Comparison of ENCODE assay signal across 13 cellular contexts in genomic region chr14:54570047-54570446, GRCh38. TPM values are rescaled to one million over a fixed set of nuclear protein-coding genes. Genes with fewer than 3 reads are reported as not detected.
DNase-seq lines count a peak whose midpoint lies in the region; ATAC-seq, FAIRE-seq and TF ChIP-seq lines count a peak whose summit lies in the region.
"Had no signal": no experiment of that assay in that cellular context is flagged by ENCODE, and none has a peak within 500 bp of the region (broad histone marks: within the 10 kb centered on the region; RNA-seq: fewer than 3 reads in every experiment).

No MANE protein-coding gene starts in this region.

- H3K9ac ChIP-seq in keratinocyte (ENCODE audit: control insufficient read depth, extremely low read depth, insufficient read depth, low read length): peak overlapping the region; percentile 90

- peaks cover 73% of the 10 kb centered on the region for H3K79me2 ChIP-seq in keratinocyte (ENCODE audit: control insufficient read depth, insufficient read depth, low read length)

- peaks cover 20% of the 10 kb centered on the region for H3K36me3 Mint-ChIP-seq in brain

- TF ChIP-seq POLR2A in suprapubic skin (IDR thresholded peaks at IDR 0.05): no peak

- H3K4me3 Mint-ChIP-seq in brain: peak overlapping the region; percentile 34 to 99 (median 49)
- H3K4me3 Mint-ChIP-seq: endodermal cell had no signal

- H3K9me3 Mint-ChIP-seq in brain: peaks cover 5 to 10% (median 6%) of the 10 kb centered on the region in 5 experiments
- H3K9me3 Mint-ChIP-seq: endodermal cell had no signal

- peak overlapping the region in 2 of 3 experiments; percentile 76 to 91 for H3K4me3 ChIP-seq in keratinocyte (ENCODE audit: control insufficient read depth in 2 of 3, extremely low read depth in 1 of 3, insufficient read depth in 2 of 3, low read depth in 1 of 3, low read length in 3 of 3)
- peak overlapping the region; percentile 93 for H3K4me3 ChIP-seq in suprapubic skin

- H3K4me1 ChIP-seq in keratinocyte (ENCODE audit: control insufficient read depth, extremely low read depth, insufficient read depth, low read length) (peaks cover 34% of the 10 kb centered on the region), suprapubic skin (peaks cover 42% of the 10 kb centered on the region)

- no peak overlapping the region for H2AFZ ChIP-seq in keratinocyte (ENCODE audit: control insufficient read depth, low read length)

- DNase-seq in HTR-8/SVneo (ENCODE audit: insufficient read length, low spot score) (no peak), keratinocyte (ENCODE audit: low read depth, low spot score) (no peak), suprapubic skin (ENCODE audit: low spot score in 2 of 2) (no peak), GM19240 (ENCODE audit: insufficient read length, low spot score) (no peak)
- DNase-seq: activated CD8-positive, alpha-beta memory T cell treated with anti-CD3 and anti-CD28 coated beads, Interleukin-2, amount 50 U/mL, for 48 hours; activated naive CD8-positive, alpha-beta T cell treated with anti-CD3 and anti-CD28 coated beads, Interleukin-2, amount 50 U/mL, for 24 hours; endodermal cell; NCI-H2081; NCI-H82; WERI-Rb-1 had no signal

- H3K9me3 ChIP-seq in keratinocyte (ENCODE audit: control insufficient read depth, low read depth, low read length): no peaks in the 10 kb centered on the region
- H3K9me3 ChIP-seq in suprapubic skin: no peaks in the 10 kb centered on the region

- no peaks in the 10 kb centered on the region for H3K9me1 ChIP-seq in keratinocyte (ENCODE audit: control insufficient read depth, extremely low read depth, insufficient read depth, low read length)

- peak overlapping the region; percentile 95 for H3K4me2 ChIP-seq in keratinocyte (ENCODE audit: control insufficient read depth, extremely low read depth, insufficient read depth, low read depth, low read length)

- WGBS in suprapubic skin: 76% methylated on average over 5 of the region's 5 CpGs

- H3K27ac Mint-ChIP-seq in brain: peak overlapping the region in 1 of 5 experiments; percentile 10
- H3K27ac Mint-ChIP-seq: activated naive CD8-positive, alpha-beta T cell treated with anti-CD3 and anti-CD28 coated beads, Interleukin-2, amount 50 U/mL, for 24 hours; endodermal cell had no signal

- ATAC-seq in HG02981 (IDR thresholded peaks at IDR 0.05; ENCODE audit: unreplicated experiment) (no peak), HG02973 (IDR thresholded peaks at IDR 0.05; ENCODE audit: unreplicated experiment) (no peak)
- ATAC-seq: activated naive CD8-positive, alpha-beta T cell treated with anti-CD3 and anti-CD28 coated beads, Interleukin-2, amount 50 U/mL, for 24 hours had no signal

- FAIRE-seq in HTR-8/SVneo (lab: Jason Lieb, UNC): peak; percentile 51
- FAIRE-seq in keratinocyte (lab: Jason Lieb, UNC): peak; percentile 36

- H3K36me3 ChIP-seq in keratinocyte (ENCODE audit: control insufficient read depth in 2 of 2, extremely low read depth in 1 of 2, insufficient read depth in 2 of 2, low read length in 2 of 2): peaks cover 7 to 29% of the 10 kb centered on the region in 2 experiments
- H3K36me3 ChIP-seq in suprapubic skin: no peaks in the 10 kb centered on the region

- H3K4me1 Mint-ChIP-seq in brain: peaks cover 41% of the 10 kb centered on the region
- H3K4me1 Mint-ChIP-seq: endodermal cell had no signal

- H3K27me3 ChIP-seq in keratinocyte (ENCODE audit: control insufficient read depth, extremely low read depth, insufficient read depth, low read length): no peaks in the 10 kb centered on the region
- no peaks in the 10 kb centered on the region for H3K27me3 ChIP-seq in suprapubic skin

- dilution Hi-C loops in keratinocyte (cut with MboI; ENCODE audit: extremely low pct_ligation_motif_present, low sequenced_read_pairs): no loop called here

- no peak for TF ChIP-seq CTCF in brain (conservative IDR thresholded peaks at IDR 0.05)
- TF ChIP-seq CTCF in keratinocyte (optimal IDR thresholded peaks at IDR 0.05 in 1 of 3, IDR thresholded peaks at IDR 0.05 in 1 of 3, conservative IDR thresholded peaks at IDR 0.05 in 1 of 3; ENCODE audit: extremely low read depth in 1 of 3, insufficient read depth in 2 of 3, low read length in 3 of 3): no peak
- no peak for TF ChIP-seq CTCF in suprapubic skin (IDR thresholded peaks at IDR 0.05)

- H3K27ac ChIP-seq in keratinocyte (ENCODE audit: control insufficient read depth, insufficient read depth, low read length) (peak overlapping the region; percentile 94), suprapubic skin (peak overlapping the region; percentile 38)
- H3K27ac ChIP-seq: WERI-Rb-1 had no signal

- H3K27me3 Mint-ChIP-seq in brain: peaks cover 16% of the 10 kb centered on the region

- no peak for TF ChIP-seq EP300 in suprapubic skin (IDR thresholded peaks at IDR 0.05)

- no peaks in the 10 kb centered on the region for H4K20me1 ChIP-seq in keratinocyte (ENCODE audit: control insufficient read depth, extremely low read depth, insufficient read depth, low read length)

RNA-seq across cellular contexts. Expression of gene SAMD4A, which starts 3.1 kb away (rescaled TPM):
- 3.1 TPM for polyA plus RNA-seq in brain (ENCODE audit: insufficient read depth, low read depth, low replicate concordance)
- polyA plus RNA-seq in keratinocyte: 10.5 to 16.2 TPM (median 11.3 TPM) in 3 replicates
- polyA plus RNA-seq in keratinocyte (2011; ENCODE audit: low read depth): 10.2 TPM
- polyA plus RNA-seq in keratinocyte (2011; cell fraction: cytosol; rRNA removed): 16.9 and 18.0 TPM in 2 replicates
- polyA plus RNA-seq in keratinocyte (2011; cell fraction: nucleus; rRNA removed): 66.2 and 90.8 TPM in 2 replicates
- polyA plus RNA-seq in keratinocyte (2012; ENCODE audit: low replicate concordance): 11.9 and 20.4 TPM in 2 replicates
- polyA minus RNA-seq in keratinocyte: 33.7 to 69.4 TPM (median 42.7 TPM) in 3 replicates
- polyA minus RNA-seq in keratinocyte (2011; cell fraction: cytosol; rRNA and poly(A)+ RNA removed): 30.1 TPM
- polyA minus RNA-seq in keratinocyte (2011; cell fraction: nucleus; rRNA and poly(A)+ RNA removed): 65.0 and 134 TPM in 2 replicates
- 10 to 100 TPM in 2 of 4 donors, 1 to 10 TPM in 2; 7.7 to 26.6 (median 9.7) TPM for total RNA-seq in suprapubic skin
